In genomic region chr5:179678238-179679013, GRCh38 we compare ENCODE assay signal across 8 cellular contexts.
DNase-seq lines count a peak whose midpoint lies in the region; ATAC-seq and TF ChIP-seq lines count a peak whose summit lies in the region.

No MANE protein-coding gene starts in this region.

- H3K36me3 ChIP-seq in effector memory CD4-positive, alpha-beta T cell (ENCODE audit: control insufficient read depth, insufficient read depth, low read length), result no peaks in the 10 kb centered on the region

- H3K4me3 ChIP-seq in effector memory CD4-positive, alpha-beta T cell (ENCODE audit: insufficient read depth, low read depth, low read length, poor library complexity, severe bottlenecking), result peak overlapping the region; percentile 76

- H3K4me1 ChIP-seq in effector memory CD4-positive, alpha-beta T cell (ENCODE audit: control insufficient read depth, insufficient read depth, low read length, poor library complexity, severe bottlenecking), result peaks cover 14% of the 10 kb centered on the region

- H3K9me3 ChIP-seq in effector memory CD4-positive, alpha-beta T cell (ENCODE audit: control insufficient read depth, low read length), result no peaks in the 10 kb centered on the region

- H3K27ac ChIP-seq in effector memory CD4-positive, alpha-beta T cell (ENCODE audit: insufficient read depth, low read length, poor library complexity, severe bottlenecking), result peak overlapping the region; percentile 83

- DNase-seq in CMK (ENCODE audit: low read depth) (peak; percentile 92), GM20000 (ENCODE audit: low spot score) (peak; percentile 95), HS-27A (ENCODE audit: low read depth) (peak; percentile 66), NK-92 (lab: John Stamatoyannopoulos, UW; ENCODE audit: unreplicated experiment) (peak; percentile 67), memory B cell (ENCODE audit: low spot score in 2 of 2) (peak; percentile 90)
- DNase-seq in activated CD8-positive, alpha-beta memory T cell treated with anti-CD3 and anti-CD28 coated beads for 4 hours (ENCODE audit: low read depth in 2 of 2), result peak; percentile 83 to 85
- DNase-seq in effector memory CD4-positive, alpha-beta T cell, result peak; percentile 86 to 91 (median 89)
- peak; percentile 87 to 91 (median 90) for DNase-seq in stimulated activated CD4-positive, alpha-beta T cell treated with anti-CD3 and anti-CD28 coated beads, TNF-alpha, amount 100 ng/mL, for 48 hours (ENCODE audit: low read depth in 3 of 3)

- peak overlapping the region; percentile 94 for H3K27ac Mint-ChIP-seq in memory B cell

- H3K36me3 Mint-ChIP-seq in memory B cell, result peaks cover 3% of the 10 kb centered on the region

- TF ChIP-seq CTCF in GM20000 (IDR thresholded peaks at IDR 0.05; ENCODE audit: extremely low read depth, missing control alignments), result no peak

- ATAC-seq in memory B cell (ENCODE audit: low read depth), result peak; percentile 91

- H3K27me3 ChIP-seq in effector memory CD4-positive, alpha-beta T cell (replicated peaks; ENCODE audit: control insufficient read depth, insufficient read depth, low read length, poor library complexity, severe bottlenecking), result no peaks in the 10 kb centered on the region

- H3K4me3 Mint-ChIP-seq in memory B cell, result peak overlapping the region; percentile 96

- H3K4me1 Mint-ChIP-seq in memory B cell, result peaks cover 22% of the 10 kb centered on the region

- no peaks in the 10 kb centered on the region for H3K9me3 Mint-ChIP-seq in memory B cell

- no peaks in the 10 kb centered on the region for H3K27me3 Mint-ChIP-seq in memory B cell

Comparison
In these comparisons a context has a peak if more than half of its experiments do, and no peak if none do; other contexts are left out.
1. Peak in every context shown above with its lines: DNase-seq, ATAC-seq, H3K4me3 ChIP-seq and H3K27ac ChIP-seq.